In genomic region chr4:88320174-88320779, GRCh38 we compare ENCODE assay signal across 8 cellular contexts. TPM values are rescaled to one million over a fixed set of nuclear protein-coding genes. Genes with fewer than 3 reads are reported as not detected.
DNase-seq lines count a peak whose midpoint lies in the region; ATAC-seq and TF ChIP-seq lines count a peak whose summit lies in the region.

No MANE protein-coding gene starts in this region.

- no peaks in the 10 kb centered on the region for H3K27me3 Mint-ChIP-seq in CD14-positive monocyte (ENCODE audit: low read depth in 3 of 3)
- no peaks in the 10 kb centered on the region for H3K27me3 Mint-ChIP-seq in stimulated activated naive CD8-positive, alpha-beta T cell treated with anti-CD3 and anti-CD28 coated beads, Interleukin-15, amount 100 ng/mL, for 72 hours

- no peaks in the 10 kb centered on the region for H3K27me3 ChIP-seq in brain microvascular endothelial cell (replicated peaks)

- H3K27ac Mint-ChIP-seq in CD14-positive monocyte = peak overlapping the region; percentile 80 to 97 (median 96)
- peak overlapping the region; percentile 88 to 97 for H3K27ac Mint-ChIP-seq in stimulated activated naive CD8-positive, alpha-beta T cell treated with anti-CD3 and anti-CD28 coated beads, Interleukin-15, amount 100 ng/mL, for 72 hours

- H3K4me1 Mint-ChIP-seq in CD14-positive monocyte = peaks cover 25% of the 10 kb centered on the region
- peaks cover 25% of the 10 kb centered on the region for H3K4me1 Mint-ChIP-seq in stimulated activated naive CD8-positive, alpha-beta T cell treated with anti-CD3 and anti-CD28 coated beads, Interleukin-15, amount 100 ng/mL, for 72 hours

- H3K4me3 Mint-ChIP-seq in CD14-positive monocyte = peak overlapping the region; percentile 38 to 51
- H3K4me3 Mint-ChIP-seq in stimulated activated naive CD8-positive, alpha-beta T cell treated with anti-CD3 and anti-CD28 coated beads, Interleukin-15, amount 100 ng/mL, for 72 hours = peak overlapping the region; percentile 71 to 73

- no peaks in the 10 kb centered on the region for H3K36me3 ChIP-seq in brain microvascular endothelial cell (replicated peaks)

- DNase-seq in CD14-positive monocyte (ENCODE audit: low spot score) (no peak), brain microvascular endothelial cell (peak; percentile 20), NCI-H2081 (lab: John Stamatoyannopoulos, UW) (no peak), SK-N-DZ (ENCODE audit: low spot score) (no peak), midbrain (lab: John Stamatoyannopoulos, UW) (no peak)
- no peak for DNase-seq in stimulated activated naive CD8-positive, alpha-beta T cell treated with anti-CD3 and anti-CD28 coated beads, Interleukin-15, amount 100 ng/mL, for 72 hours

- no peak for TF ChIP-seq CTCF in CD14-positive monocyte (IDR thresholded peaks at IDR 0.05)
- no peak for TF ChIP-seq CTCF in brain microvascular endothelial cell (IDR thresholded peaks at IDR 0.05; ENCODE audit: low read depth, low read length, missing control alignments)

- H3K4me3 ChIP-seq in brain microvascular endothelial cell (ENCODE audit: low read depth, low read length) = no peak overlapping the region

- intact Hi-C loops in CD14-positive monocyte (cut with micrococcal nuclease) = no loop called here

- peaks cover 0 to 2% (median 0%) of the 10 kb centered on the region in 7 donors for H3K9me3 Mint-ChIP-seq in CD14-positive monocyte
- no peaks in the 10 kb centered on the region for H3K9me3 Mint-ChIP-seq in stimulated activated naive CD8-positive, alpha-beta T cell treated with anti-CD3 and anti-CD28 coated beads, Interleukin-15, amount 100 ng/mL, for 72 hours

- ATAC-seq in GM19395 (IDR thresholded peaks at IDR 0.05; ENCODE audit: unreplicated experiment) (peak; percentile 63), HG03354 (IDR thresholded peaks at IDR 0.05; ENCODE audit: poor library complexity, severe bottlenecking, unreplicated experiment) (peak; percentile 76)
- peak; percentile 73 for ATAC-seq in stimulated activated naive CD8-positive, alpha-beta T cell treated with anti-CD3 and anti-CD28 coated beads, Interleukin-15, amount 100 ng/mL, for 72 hours

- in situ Hi-C loops in brain microvascular endothelial cell (cut with HindIII; ENCODE audit: low pct_ligation_motif_present, low sequenced_read_pairs) = no loop called here

- no peak overlapping the region for H3K27ac ChIP-seq in brain microvascular endothelial cell

- H3K36me3 Mint-ChIP-seq in CD14-positive monocyte = no peaks in the 10 kb centered on the region

RNA-seq across cellular contexts. Expression of gene PPM1K, which starts 35.9 kb away (rescaled TPM):
- 10 to 100 TPM in 1 of 2 donors, 1 to 10 TPM in 1; 7.0 to 11.0 TPM for polyA plus RNA-seq in CD14-positive monocyte
- 7.2 and 10.2 TPM in 2 replicates for polyA plus RNA-seq in SK-N-DZ (2014; cell fraction: cytosol; rRNA removed)
- 7.2 and 9.0 TPM in 2 replicates for polyA plus RNA-seq in SK-N-DZ (2014; cell fraction: nucleus; rRNA removed)

RNA-seq across cellular contexts. Expression of gene HERC6, which starts 58.4 kb away (rescaled TPM):
- polyA plus RNA-seq in CD14-positive monocyte = 1 to 10 TPM; 4.1 to 9.4 TPM
- 0.88 TPM in 1 of 2 replicates, not detected in the other for polyA plus RNA-seq in SK-N-DZ (2014; cell fraction: cytosol; rRNA removed)
- polyA plus RNA-seq in SK-N-DZ (2014; cell fraction: nucleus; rRNA removed) = not detected in 2 replicates
